In genomic region chr5:155082401-155082800, GRCh38 we compare ENCODE assay signal across 15 cellular contexts.
DNase-seq lines count a peak whose midpoint lies in the region; ATAC-seq, FAIRE-seq and TF ChIP-seq lines count a peak whose summit lies in the region.
"Had no signal": no experiment of that assay in that cellular context is flagged by ENCODE, and none has a peak within 500 bp of the region (broad histone marks: within the 10 kb centered on the region; RNA-seq: fewer than 3 reads in every experiment).

No MANE protein-coding gene starts in this region.

- H3K4me1 Mint-ChIP-seq in HFFc6 (ENCODE audit: low read depth): peaks cover 65% of the 10 kb centered on the region
- H3K4me1 Mint-ChIP-seq in astrocyte (ENCODE audit: low read depth, unreplicated experiment): peaks cover 22% of the 10 kb centered on the region

- no peak overlapping the region; the same call in 1 of the 2 replicates for H3K4me3 Mint-ChIP-seq in HFFc6
- H3K4me3 Mint-ChIP-seq in astrocyte (ENCODE audit: unreplicated experiment): no peak overlapping the region

- TF ChIP-seq CTCF in HFFc6 (IDR thresholded peaks at IDR 0.05): no peak
- TF ChIP-seq CTCF in astrocyte (IDR thresholded peaks at IDR 0.05; ENCODE audit: insufficient read depth, low read depth, low read length): no peak

- H3K79me2 ChIP-seq in astrocyte (ENCODE audit: insufficient read depth, low read length): no peaks in the 10 kb centered on the region

- peak overlapping the region; percentile 67 for H2AFZ ChIP-seq in astrocyte (ENCODE audit: low read depth, low read length)

- H3K36me3 Mint-ChIP-seq in HFFc6 (ENCODE audit: low read depth) (peaks cover 6% of the 10 kb centered on the region), astrocyte (ENCODE audit: low read depth, unreplicated experiment) (no peaks in the 10 kb centered on the region)

- H3K27ac Mint-ChIP-seq in HFFc6 (peak overlapping the region; percentile 80), astrocyte (ENCODE audit: unreplicated experiment) (peak overlapping the region; percentile 48)

- H3K4me1 ChIP-seq in astrocyte (ENCODE audit: insufficient read depth, low read length): peaks cover 10% of the 10 kb centered on the region

- ATAC-seq in GM18867 (IDR thresholded peaks at IDR 0.05; ENCODE audit: unreplicated experiment): no peak
- ATAC-seq: left cardiac atrium had no signal

- H3K9me3 Mint-ChIP-seq in HFFc6: peaks cover 20% of the 10 kb centered on the region
- H3K9me3 Mint-ChIP-seq in astrocyte (ENCODE audit: unreplicated experiment): peaks cover 5% of the 10 kb centered on the region

- H3K4me3 ChIP-seq in astrocyte (ENCODE audit: insufficient read depth, low read depth, low read length): no peak overlapping the region

- peak; percentile 92 for DNase-seq in A172 (ENCODE audit: low spot score)
- DNase-seq in HFFc6: peak; percentile 68
- DNase-seq in astrocyte (ENCODE audit: low read depth): peak; percentile 84
- DNase-seq in hepatic stellate cell (ENCODE audit: low spot score): peak; percentile 45
- no peak for DNase-seq in NCI-H446 treated with DMSO at 0.1 percent for 48 hours (lab: John Stamatoyannopoulos, UW)
- DNase-seq in stimulated activated CD4-positive, alpha-beta T cell treated with anti-CD3 and anti-CD28 coated beads, Interleukin-4, amount 100 ng/mL, for 24 hours: no peak
- DNase-seq in DMS79 treated with DMSO at 0.1 percent for 48 hours (lab: John Stamatoyannopoulos, UW): no peak
- DNase-seq: AML-193; H7; left cardiac atrium; nucleus accumbens; stimulated activated CD4-positive, alpha-beta T cell treated with anti-CD3 and anti-CD28 coated beads, Interleukin-4, amount 100 ng/mL, for 1 hour; substantia nigra had no signal

- peak overlapping the region; percentile 20 for H3K4me2 ChIP-seq in astrocyte (ENCODE audit: low read length)
- H3K4me2 ChIP-seq: KMS-11 had no signal

- H4K20me1 ChIP-seq in astrocyte (ENCODE audit: insufficient read depth, low read length): no peaks in the 10 kb centered on the region

- peak; percentile 96 for FAIRE-seq in astrocyte (lab: Jason Lieb, UNC)

- H3K27me3 ChIP-seq in astrocyte (ENCODE audit: insufficient read depth, low read length): no peaks in the 10 kb centered on the region

- peak overlapping the region; percentile 37 for H3K27ac ChIP-seq in astrocyte (ENCODE audit: low read depth, low read length)
- H3K27ac ChIP-seq: KMS-11 had no signal

- H3K36me3 ChIP-seq in astrocyte (ENCODE audit: insufficient read depth, low read length): no peaks in the 10 kb centered on the region

- H3K9me3 ChIP-seq in astrocyte (ENCODE audit: insufficient read depth, low read depth, low read length): peaks cover 3% of the 10 kb centered on the region

- no peak overlapping the region for H3K9ac ChIP-seq in astrocyte (ENCODE audit: low read length)
- H3K9ac ChIP-seq: KMS-11 had no signal

- no peaks in the 10 kb centered on the region for H3K27me3 Mint-ChIP-seq in HFFc6 (ENCODE audit: insufficient read depth)
- H3K27me3 Mint-ChIP-seq in astrocyte (ENCODE audit: low read depth, unreplicated experiment): no peaks in the 10 kb centered on the region

Comparison
In these comparisons a context has a peak if more than half of its experiments do, and no peak if none do; other contexts are left out.
1. DNase-seq: peak in A172 (single experiment), HFFc6 (single experiment), astrocyte (single experiment) and hepatic stellate cell (single experiment); none in NCI-H446 treated with DMSO at 0.1 percent for 48 hours (single experiment), stimulated activated CD4-positive, alpha-beta T cell treated with anti-CD3 and anti-CD28 coated beads, Interleukin-4, amount 100 ng/mL, for 24 hours (single experiment) and DMS79 treated with DMSO at 0.1 percent for 48 hours (single experiment).